Comparison of ENCODE assay signal across 1 cellular context in the genomic region with DNA sequence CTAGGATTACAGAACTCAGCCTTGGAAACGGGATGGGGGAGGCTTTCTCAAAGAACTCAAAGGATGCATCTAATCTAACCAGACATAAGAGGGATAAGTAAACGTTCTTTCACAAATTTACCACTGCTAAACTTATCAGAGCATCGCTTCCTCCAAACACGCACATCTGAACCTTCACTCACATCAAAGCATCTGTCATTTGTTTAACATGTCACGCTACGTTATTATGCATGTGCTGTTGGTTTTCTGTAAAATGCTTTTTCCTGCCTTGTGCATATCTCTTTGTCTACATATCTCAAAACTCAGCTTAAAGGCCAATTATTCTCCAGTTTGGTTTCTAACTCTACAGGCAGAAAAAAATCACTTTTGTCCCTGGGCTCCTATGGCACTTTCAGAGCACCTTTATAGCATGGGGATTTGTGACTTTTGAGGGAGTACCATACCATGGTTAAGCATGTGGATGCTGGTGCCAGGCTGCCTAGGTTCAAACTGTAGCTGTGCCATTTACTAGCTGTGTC.
TF ChIP-seq lines count a peak whose summit lies in the region.

No MANE protein-coding gene starts in this region.

TF ChIP-seq in GM23338, 12 proteins besides CTCF, POLR2A, EP300 and RAD21 (continued from another document):
- TF ChIP-seq, protein P1, sequence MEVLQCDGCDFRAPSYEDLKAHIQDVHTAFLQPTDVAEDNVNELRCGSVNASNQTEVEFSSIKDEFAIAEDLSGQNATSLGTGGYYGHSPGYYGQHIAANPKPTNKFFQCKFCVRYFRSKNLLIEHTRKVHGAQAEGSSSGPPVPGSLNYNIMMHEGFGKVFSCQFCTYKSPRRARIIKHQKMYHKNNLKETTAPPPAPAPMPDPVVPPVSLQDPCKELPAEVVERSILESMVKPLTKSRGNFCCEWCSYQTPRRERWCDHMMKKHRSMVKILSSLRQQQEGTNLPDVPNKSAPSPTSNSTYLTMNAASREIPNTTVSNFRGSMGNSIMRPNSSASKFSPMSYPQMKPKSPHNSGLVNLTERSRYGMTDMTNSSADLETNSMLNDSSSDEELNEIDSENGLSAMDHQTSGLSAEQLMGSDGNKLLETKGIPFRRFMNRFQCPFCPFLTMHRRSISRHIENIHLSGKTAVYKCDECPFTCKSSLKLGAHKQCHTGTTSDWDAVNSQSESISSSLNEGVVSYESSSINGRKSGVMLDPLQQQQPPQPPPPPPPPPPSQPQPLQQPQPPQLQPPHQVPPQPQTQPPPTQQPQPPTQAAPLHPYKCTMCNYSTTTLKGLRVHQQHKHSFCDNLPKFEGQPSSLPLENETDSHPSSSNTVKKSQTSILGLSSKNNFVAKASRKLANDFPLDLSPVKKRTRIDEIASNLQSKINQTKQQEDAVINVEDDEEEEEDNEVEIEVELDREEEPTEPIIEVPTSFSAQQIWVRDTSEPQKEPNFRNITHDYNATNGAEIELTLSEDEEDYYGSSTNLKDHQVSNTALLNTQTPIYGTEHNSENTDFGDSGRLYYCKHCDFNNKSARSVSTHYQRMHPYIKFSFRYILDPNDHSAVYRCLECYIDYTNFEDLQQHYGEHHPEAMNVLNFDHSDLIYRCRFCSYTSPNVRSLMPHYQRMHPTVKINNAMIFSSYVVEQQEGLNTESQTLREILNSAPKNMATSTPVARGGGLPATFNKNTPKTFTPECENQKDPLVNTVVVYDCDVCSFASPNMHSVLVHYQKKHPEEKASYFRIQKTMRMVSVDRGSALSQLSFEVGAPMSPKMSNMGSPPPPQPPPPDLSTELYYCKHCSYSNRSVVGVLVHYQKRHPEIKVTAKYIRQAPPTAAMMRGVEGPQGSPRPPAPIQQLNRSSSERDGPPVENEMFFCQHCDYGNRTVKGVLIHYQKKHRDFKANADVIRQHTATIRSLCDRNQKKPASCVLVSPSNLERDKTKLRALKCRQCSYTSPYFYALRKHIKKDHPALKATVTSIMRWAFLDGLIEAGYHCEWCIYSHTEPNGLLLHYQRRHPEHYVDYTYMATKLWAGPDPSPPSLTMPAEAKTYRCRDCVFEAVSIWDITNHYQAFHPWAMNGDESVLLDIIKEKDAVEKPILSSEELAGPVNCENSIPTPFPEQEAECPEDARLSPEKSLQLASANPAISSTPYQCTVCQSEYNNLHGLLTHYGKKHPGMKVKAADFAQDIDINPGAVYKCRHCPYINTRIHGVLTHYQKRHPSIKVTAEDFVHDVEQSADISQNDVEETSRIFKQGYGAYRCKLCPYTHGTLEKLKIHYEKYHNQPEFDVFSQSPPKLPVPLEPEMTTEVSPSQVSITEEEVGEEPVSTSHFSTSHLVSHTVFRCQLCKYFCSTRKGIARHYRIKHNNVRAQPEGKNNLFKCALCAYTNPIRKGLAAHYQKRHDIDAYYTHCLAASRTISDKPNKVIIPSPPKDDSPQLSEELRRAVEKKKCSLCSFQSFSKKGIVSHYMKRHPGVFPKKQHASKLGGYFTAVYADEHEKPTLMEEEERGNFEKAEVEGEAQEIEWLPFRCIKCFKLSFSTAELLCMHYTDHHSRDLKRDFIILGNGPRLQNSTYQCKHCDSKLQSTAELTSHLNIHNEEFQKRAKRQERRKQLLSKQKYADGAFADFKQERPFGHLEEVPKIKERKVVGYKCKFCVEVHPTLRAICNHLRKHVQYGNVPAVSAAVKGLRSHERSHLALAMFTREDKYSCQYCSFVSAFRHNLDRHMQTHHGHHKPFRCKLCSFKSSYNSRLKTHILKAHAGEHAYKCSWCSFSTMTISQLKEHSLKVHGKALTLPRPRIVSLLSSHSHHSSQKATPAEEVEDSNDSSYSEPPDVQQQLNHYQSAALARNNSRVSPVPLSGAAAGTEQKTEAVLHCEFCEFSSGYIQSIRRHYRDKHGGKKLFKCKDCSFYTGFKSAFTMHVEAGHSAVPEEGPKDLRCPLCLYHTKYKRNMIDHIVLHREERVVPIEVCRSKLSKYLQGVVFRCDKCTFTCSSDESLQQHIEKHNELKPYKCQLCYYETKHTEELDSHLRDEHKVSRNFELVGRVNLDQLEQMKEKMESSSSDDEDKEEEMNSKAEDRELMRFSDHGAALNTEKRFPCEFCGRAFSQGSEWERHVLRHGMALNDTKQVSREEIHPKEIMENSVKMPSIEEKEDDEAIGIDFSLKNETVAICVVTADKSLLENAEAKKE (CRISPR knock-in tag; IDR thresholded peaks at IDR 0.05): no peak
- TF ChIP-seq JUNB (IDR thresholded peaks at IDR 0.05; ENCODE audit: unreplicated experiment) (no peak), ZNF114 (CRISPR knock-in tag; IDR thresholded peaks at IDR 0.05) (no peak)
